ENCODE assay signal across 12 cellular contexts in the genomic region with DNA sequence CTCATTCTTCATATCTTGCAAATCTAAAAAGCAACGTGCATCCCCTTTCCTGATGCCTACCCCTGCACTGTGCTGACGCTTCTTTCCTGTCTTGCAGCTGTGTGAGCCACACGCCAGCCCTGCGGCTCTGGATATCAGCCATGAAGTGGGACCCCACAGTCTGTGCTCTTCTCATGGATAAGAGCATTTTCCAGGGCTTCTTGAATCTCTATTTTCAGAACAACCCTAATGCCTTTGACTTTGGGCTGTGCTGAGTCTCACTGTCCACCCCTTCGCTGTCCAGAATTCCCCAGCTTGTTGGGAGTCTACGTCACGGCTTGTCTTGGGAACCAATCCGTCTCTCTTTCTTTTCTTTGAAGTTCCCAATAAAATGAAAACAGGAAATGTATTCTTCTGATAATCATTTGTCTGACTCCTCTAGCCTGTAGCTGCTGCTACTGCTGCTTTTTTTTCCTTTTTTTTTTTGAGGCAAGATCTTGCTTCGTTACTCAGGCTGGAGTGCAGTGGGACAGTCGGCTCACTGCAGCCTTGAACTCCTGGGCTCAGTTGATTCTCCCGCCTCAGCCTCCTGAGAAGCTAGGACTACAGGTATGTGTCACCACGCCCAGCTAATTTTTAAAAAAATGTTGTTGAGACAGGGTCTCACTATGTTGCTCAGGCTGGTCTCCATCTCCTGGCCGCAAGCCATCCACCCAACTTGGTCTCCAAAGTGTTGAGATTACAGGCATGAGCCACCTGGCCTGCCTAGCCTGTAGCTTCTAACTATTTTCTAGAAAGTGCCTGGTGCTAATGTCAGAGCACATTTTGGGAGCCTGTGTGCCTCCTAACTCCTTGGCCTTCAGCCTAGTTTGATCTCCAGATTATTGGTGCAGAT. TPM values are rescaled to one million over a fixed set of nuclear protein-coding genes. Genes with fewer than 3 reads are reported as not detected.
A peak's percentile ranks its signal among the peaks of the same experiment; 100 is the strongest.
DNase-seq lines count a peak whose midpoint lies in the region; ATAC-seq, FAIRE-seq and TF ChIP-seq lines count a peak whose summit lies in the region.
"Had no signal": no experiment of that assay in that cellular context is flagged by ENCODE, and none has a peak within 500 bp of the region (broad histone marks: within the 10 kb centered on the region; RNA-seq: fewer than 3 reads in every experiment).

No MANE protein-coding gene starts in this region.

- H3K9ac ChIP-seq in kidney (ENCODE audit: low read length in 2 of 2): peak overlapping the region; percentile 30 to 53

- H3K27me3 ChIP-seq in small intestine (ENCODE audit: control insufficient read depth in 2 of 2, insufficient read depth in 2 of 2, low read length in 2 of 2): no peaks in the 10 kb centered on the region

- CTCF ChIA-PET in MCF 10A (lab: Yijun Ruan, JAX): interaction anchor here (0.6 to 13.1 kb wide), 12 partner anchors 7 to 52 kb away, joined by 3 to 316 read pairs (median 7); no protein-coding TSS in a partner anchor

- POLR2A ChIA-PET in MCF 10A (lab: Yijun Ruan, JAX): interaction anchor here (0.9 to 2.0 kb wide), 5 partner anchors 12 to 50 kb away, joined by 3 to 10 read pairs (median 4); a partner anchor contains a TSS

- H3K9me3 ChIP-seq in kidney (ENCODE audit: control insufficient read depth in 1 of 2, low read length in 2 of 2) (no peaks in the 10 kb centered on the region), small intestine (ENCODE audit: control insufficient read depth, low read depth) (no peaks in the 10 kb centered on the region)

- peak overlapping the region in 1 of 2 donors; percentile 22 for H3K4me3 ChIP-seq in kidney (ENCODE audit: low read length in 2 of 2)
- no peak overlapping the region for H3K4me3 ChIP-seq in skin epidermis
- H3K4me3 ChIP-seq in small intestine (ENCODE audit: low read depth in 1 of 2, low read length in 2 of 2): no peak overlapping the region

- peaks cover 30% of the 10 kb centered on the region for H3K4me1 Mint-ChIP-seq in MCF 10A (ENCODE audit: insufficient read depth, unreplicated experiment)

- H3K27ac ChIP-seq in kidney (ENCODE audit: low read depth in 2 of 2, low read length in 2 of 2) (peak overlapping the region; percentile 90 to 97), skin epidermis (peak overlapping the region in 14 of 21 experiments; percentile 10 to 85 (median 65)), small intestine (ENCODE audit: low read depth in 1 of 2, low read length in 1 of 2) (peak overlapping the region in 1 of 2 donors; percentile 94)

- peaks cover 14% of the 10 kb centered on the region for H3K36me3 Mint-ChIP-seq in MCF 10A (ENCODE audit: insufficient read depth, unreplicated experiment)

- ATAC-seq in HG02642 (IDR thresholded peaks at IDR 0.05; ENCODE audit: poor library complexity, unreplicated experiment): no peak
- ATAC-seq: activated T-helper 17 cell treated with anti-CD3 and anti-CD28 coated beads, Interleukin-2, amount 50 U/mL, for 72 hours had no signal

- WGBS in small intestine, 3 donors: 55 to 87% (median 76%) methylated on average over 13 of the region's 13 CpGs

- no peak overlapping the region for H3K4me3 Mint-ChIP-seq in MCF 10A (ENCODE audit: unreplicated experiment)
- H3K4me3 Mint-ChIP-seq: activated T-helper 17 cell treated with anti-CD3 and anti-CD28 coated beads, Interleukin-2, amount 50 U/mL, for 72 hours had no signal

- BruUV-seq in MCF 10A (replicated peaks; lab: Mats Ljungman, UMichigan): no TSS peak

- H3K27ac Mint-ChIP-seq in MCF 10A (ENCODE audit: low read depth, unreplicated experiment): peak overlapping the region; percentile 93
- H3K27ac Mint-ChIP-seq: activated T-helper 17 cell treated with anti-CD3 and anti-CD28 coated beads, Interleukin-2, amount 50 U/mL, for 72 hours had no signal

- H3K9me3 Mint-ChIP-seq in MCF 10A (ENCODE audit: unreplicated experiment): peaks cover 6% of the 10 kb centered on the region
- H3K9me3 Mint-ChIP-seq: activated T-helper 17 cell treated with anti-CD3 and anti-CD28 coated beads, Interleukin-2, amount 50 U/mL, for 72 hours had no signal

- intact Hi-C loops in MCF 10A (cut with micrococcal nuclease): no loop called here
- intact Hi-C loops in kidney (cut with DNase I): no loop called here

- no peaks in the 10 kb centered on the region for H3K36me3 ChIP-seq in kidney (ENCODE audit: control insufficient read depth in 1 of 2, insufficient read depth in 2 of 2, low read length in 2 of 2)
- no peaks in the 10 kb centered on the region for H3K36me3 ChIP-seq in small intestine (ENCODE audit: control insufficient read depth in 2 of 2, insufficient read depth in 2 of 2, low read length in 2 of 2)

- DNase-seq in ELR (ENCODE audit: low read depth) (peak; percentile 71), MCF 10A (ENCODE audit: unreplicated experiment) (no peak), kidney (no peak), small intestine (no peak), GM13976 (ENCODE audit: low spot score) (no peak), islet precursor cell (no peak)
- DNase-seq: substantia nigra had no signal

- H3K4me1 ChIP-seq in kidney (ENCODE audit: control insufficient read depth in 1 of 2, insufficient read depth in 1 of 2, low read depth in 1 of 2, low read length in 2 of 2) (peaks cover 8 to 15% of the 10 kb centered on the region in 2 donors), small intestine (ENCODE audit: control insufficient read depth in 2 of 2, insufficient read depth in 1 of 2, low read depth in 1 of 2, low read length in 1 of 2) (no peaks in the 10 kb centered on the region)

- TF ChIP-seq CTCF in MCF 10A (IDR thresholded peaks at IDR 0.05; ENCODE audit: unreplicated experiment) (no peak), kidney (IDR thresholded peaks at IDR 0.05; ENCODE audit: borderline replicate concordance, extremely low read depth, insufficient read depth) (no peak), GM13976 (IDR thresholded peaks at IDR 0.05; ENCODE audit: borderline replicate concordance, control extremely low read depth, extremely low read depth, insufficient read depth, missing control alignments) (no peak)

- H3K27me3 Mint-ChIP-seq in MCF 10A (ENCODE audit: insufficient read depth, unreplicated experiment): no peaks in the 10 kb centered on the region
- H3K27me3 Mint-ChIP-seq: activated T-helper 17 cell treated with anti-CD3 and anti-CD28 coated beads, Interleukin-2, amount 50 U/mL, for 72 hours had no signal

- in situ Hi-C loops in GM13976 (cut with MboI; ENCODE audit: low sequenced_read_pairs, unreplicated experiment): no loop called here

- FAIRE-seq in kidney (lab: Jason Lieb, UNC): no peak
- no peak for FAIRE-seq in small intestine (lab: Jason Lieb, UNC)
- FAIRE-seq: endometrium, H1 had no signal

RNA-seq across cellular contexts. Expression of a gene that starts 30.3 kb away (rescaled TPM):
- total RNA-seq in MCF 10A (2022): 33.8 and 40.9 TPM in 2 replicates
- total RNA-seq in kidney: 22.3 TPM
- polyA plus RNA-seq in kidney (ENCODE audit: insufficient read depth, low read depth, low replicate concordance): 56.7 TPM
- 10 to 100 TPM in 2 of 3 donors, 1 to 10 TPM in 1; 9.2 to 20.9 (median 13.2) TPM for polyA plus RNA-seq in small intestine

RNA-seq across cellular contexts. Expression of a gene that starts 39.0 kb away (rescaled TPM):
- 29.4 and 29.8 TPM in 2 replicates for total RNA-seq in MCF 10A (2022)
- 21.6 TPM for total RNA-seq in kidney
- 9.0 TPM for polyA plus RNA-seq in kidney (ENCODE audit: insufficient read depth, low read depth, low replicate concordance)
- 1 to 10 TPM in 2 of 3 donors, under 1 TPM in 1; 0.67 to 10.0 (median 1.1) TPM for polyA plus RNA-seq in small intestine

RNA-seq across cellular contexts. Expression of a gene that starts 44.6 kb away (rescaled TPM):
- total RNA-seq in MCF 10A (2022) (54.6 and 61.8 TPM in 2 replicates), kidney (83.7 TPM)
- polyA plus RNA-seq in kidney (ENCODE audit: insufficient read depth, low read depth, low replicate concordance) (263 TPM), small intestine (100 to 1,000 TPM; 173 to 422 (median 200) TPM)

RNA-seq across cellular contexts. Expression of a gene that starts 54.4 kb away (rescaled TPM):
- total RNA-seq in MCF 10A (2022) (0.89 and 1.1 TPM in 2 replicates), kidney (0.35 TPM)
- polyA plus RNA-seq in kidney (ENCODE audit: insufficient read depth, low read depth, low replicate concordance) (0.19 TPM), small intestine (under 1 TPM in 2 of 3 donors, not detected in 1; 0.07 to 0.27 TPM)
